8 cellular contexts compared by ENCODE assay signal in the genomic region with DNA sequence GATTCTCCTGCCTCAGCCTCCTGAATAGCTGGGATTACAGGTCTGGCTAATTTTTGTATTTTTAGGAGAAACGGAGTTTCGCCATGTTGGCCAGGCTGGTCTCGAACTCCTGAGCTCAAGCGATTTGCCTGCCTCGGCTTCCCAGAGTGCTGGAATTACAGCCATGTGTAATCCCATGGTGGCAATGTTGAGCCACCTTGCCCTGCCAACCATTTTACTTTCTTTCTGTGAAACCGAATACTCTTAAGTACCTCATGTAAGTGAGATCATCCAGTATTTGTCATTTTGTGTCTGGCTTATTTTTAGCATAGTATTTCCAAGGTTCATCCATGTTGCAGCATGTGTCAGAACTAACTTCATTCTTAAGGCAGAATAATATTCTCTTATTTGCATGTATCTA. TPM values are rescaled to one million over a fixed set of nuclear protein-coding genes. Genes with fewer than 3 reads are reported as not detected.
DNase-seq lines count a peak whose midpoint lies in the region; ATAC-seq and TF ChIP-seq lines count a peak whose summit lies in the region.
"Had no signal": no experiment of that assay in that cellular context is flagged by ENCODE, and none has a peak within 500 bp of the region (broad histone marks: within the 10 kb centered on the region; RNA-seq: fewer than 3 reads in every experiment).

No MANE protein-coding gene starts in this region.

- in situ Hi-C loops in SK-MEL-5 (cut with HindIII; ENCODE audit: low pct_unique_long_range_greater_than_20kb, low sequenced_read_pairs), result no loop called here

- TF ChIP-seq CTCF in fibroblast of mammary gland (conservative IDR thresholded peaks at IDR 0.05; ENCODE audit: control insufficient read depth, insufficient read depth, low read depth, low read length) (peak; percentile 3), spleen (IDR thresholded peaks at IDR 0.05 in 8 of 11, conservative IDR thresholded peaks at IDR 0.05 in 3 of 11) (no peak)

- H3K4me3 ChIP-seq in fibroblast of mammary gland (ENCODE audit: control insufficient read depth, low read depth, low read length) (no peak overlapping the region), spleen (peak overlapping the region in 1 of 8 donors; percentile 34)

- peak overlapping the region in 5 of 8 donors; percentile 37 to 76 (median 59) for H3K27ac ChIP-seq in spleen

- no peak for TF ChIP-seq POLR2A in spleen (IDR thresholded peaks at IDR 0.05)

- intact Hi-C loops in spleen (cut with DNase I; ENCODE audit: low total_unique reads), result no loop called here

- peaks cover 0 to 11% (median 0%) of the 10 kb centered on the region in 6 donors for H3K36me3 ChIP-seq in spleen

- H3K27me3 ChIP-seq in spleen (replicated peaks in 1 of 7), result no peaks in the 10 kb centered on the region

- H3K9me3 ChIP-seq in spleen, result no peaks in the 10 kb centered on the region

- 82 to 92% (median 86%) methylated on average over 6 of the region's 6 CpGs for WGBS in spleen, 5 donors

- DNase-seq in HCEC 1CT (peak; percentile 63), SK-MEL-5 (ENCODE audit: low read depth, low spot score) (peak; percentile 43), fibroblast of mammary gland (ENCODE audit: low read depth) (peak; percentile 84), spleen (no peak), middle frontal gyrus (ENCODE audit: extremely low spot score, low spot score) (no peak)

- ATAC-seq in GM21786 (IDR thresholded peaks at IDR 0.05; ENCODE audit: unreplicated experiment), result no peak
- no peak for ATAC-seq in GM19351 (IDR thresholded peaks at IDR 0.05; ENCODE audit: unreplicated experiment)
- ATAC-seq: activated CD4-positive, CD25-positive, alpha-beta regulatory T cell treated with anti-CD3 and anti-CD28 coated beads, Interleukin-2, amount 50 U/mL, for 24 hours had no signal

- H3K4me1 ChIP-seq in spleen, result peaks cover 82 to 100% (median 99%) of the 10 kb centered on the region in 6 donors

RNA-seq across cellular contexts. Expression of gene PRRC2B, which starts 8.2 kb away (rescaled TPM):
- 40.1 and 68.0 TPM in 2 replicates for total RNA-seq in SK-MEL-5 (2014; rRNA removed; shearing (Covaris generic))
- polyA plus RNA-seq in SK-MEL-5 (2015; cell fraction: cytosol; rRNA removed), result 133 and 183 TPM in 2 replicates
- 123 and 153 TPM in 2 replicates for polyA plus RNA-seq in SK-MEL-5 (2015; cell fraction: nucleus; rRNA removed)
- total RNA-seq in spleen, result 100 to 1,000 TPM; 136 to 235 (median 186) TPM
- 10 to 100 TPM; 23.3 to 63.1 (median 31.4) TPM for polyA plus RNA-seq in spleen

Comparison
In these comparisons a context has a peak if more than half of its experiments do, and no peak if none do; other contexts are left out.
1. DNase-seq: peak in HCEC 1CT (single experiment), SK-MEL-5 (single experiment) and fibroblast of mammary gland (single experiment); none in spleen (single experiment) and middle frontal gyrus (single experiment).